ENCODE assay signal across 9 cellular contexts in genomic region chr5:52840286-52841050, GRCh38. TPM values are rescaled to one million over a fixed set of nuclear protein-coding genes. Genes with fewer than 3 reads are reported as not detected.
DNase-seq lines count a peak whose midpoint lies in the region; ATAC-seq and TF ChIP-seq lines count a peak whose summit lies in the region.
"Had no signal": no experiment of that assay in that cellular context is flagged by ENCODE, and none has a peak within 500 bp of the region (broad histone marks: within the 10 kb centered on the region; RNA-seq: fewer than 3 reads in every experiment).

No MANE protein-coding gene starts in this region.

- TF ChIP-seq CTCF in heart right ventricle (IDR thresholded peaks at IDR 0.05) (no peak), natural killer cell (IDR thresholded peaks at IDR 0.05) (no peak), WTC11 (IDR thresholded peaks at IDR 0.05) (no peak)

- H3K27me3 ChIP-seq in SJSA1 (replicated peaks) (no peaks in the 10 kb centered on the region), heart right ventricle (no peaks in the 10 kb centered on the region), rectal smooth muscle tissue (ENCODE audit: control insufficient read depth, insufficient read depth, low read length) (no peaks in the 10 kb centered on the region)

- CTCF ChIA-PET in WTC11 (lab: Charles Lee) = no interaction called here

- H3K9ac ChIP-seq in rectal smooth muscle tissue (ENCODE audit: low read length) = no peak overlapping the region

- H3K4me1 Mint-ChIP-seq in natural killer cell = no peaks in the 10 kb centered on the region
- no peaks in the 10 kb centered on the region for H3K4me1 Mint-ChIP-seq in WTC11
- H3K4me1 Mint-ChIP-seq: activated CD4-positive, alpha-beta T cell treated with anti-CD3 and anti-CD28 coated beads, Interleukin-2, amount 10 ng/mL, durations not matched to agents 24 days and 14 days had no signal

- H3K27ac ChIP-seq in SJSA1 (peak overlapping the region; percentile 22), heart right ventricle (peak overlapping the region in 9 of 10 donors; percentile 18 to 70 (median 38)), rectal smooth muscle tissue (ENCODE audit: low read depth, low read length) (peak overlapping the region; percentile 75)

- ATAC-seq in heart right ventricle = peak in 6 of 8 donors; percentile 48 to 78 (median 70)
- no peak for ATAC-seq in natural killer cell
- ATAC-seq in WTC11 = no peak
- no peak for ATAC-seq in GM21529 (IDR thresholded peaks at IDR 0.05; ENCODE audit: unreplicated experiment)

- DNase-seq in GM03348 (ENCODE audit: low spot score) (peak; percentile 42), SJSA1 (ENCODE audit: low read depth in 1 of 2, low spot score in 2 of 2) (peak in 1 of 2 experiments; percentile 51), heart right ventricle (peak in 1 of 2 donors; percentile 38), natural killer cell (no peak), WTC11 (ENCODE audit: low spot score) (no peak), NCI-H524 (lab: John Stamatoyannopoulos, UW) (no peak)
- DNase-seq: activated CD4-positive, alpha-beta T cell treated with anti-CD3 and anti-CD28 coated beads, Interleukin-2, amount 10 ng/mL, durations not matched to agents 24 days and 14 days had no signal

- no peak overlapping the region for H3K27ac Mint-ChIP-seq in natural killer cell
- H3K27ac Mint-ChIP-seq in WTC11 = no peak overlapping the region
- H3K27ac Mint-ChIP-seq: activated CD4-positive, alpha-beta T cell treated with anti-CD3 and anti-CD28 coated beads, Interleukin-2, amount 10 ng/mL, durations not matched to agents 24 days and 14 days had no signal

- H3K9me3 Mint-ChIP-seq in natural killer cell (no peaks in the 10 kb centered on the region), WTC11 (no peaks in the 10 kb centered on the region)
- H3K9me3 Mint-ChIP-seq: activated CD4-positive, alpha-beta T cell treated with anti-CD3 and anti-CD28 coated beads, Interleukin-2, amount 10 ng/mL, durations not matched to agents 24 days and 14 days had no signal

- 52 to 54% methylated on average over 8 of the region's 8 CpGs for WGBS in heart right ventricle, 2 donors

- H3K4me3 Mint-ChIP-seq in natural killer cell (no peak overlapping the region), WTC11 (no peak overlapping the region)
- H3K4me3 Mint-ChIP-seq: activated CD4-positive, alpha-beta T cell treated with anti-CD3 and anti-CD28 coated beads, Interleukin-2, amount 10 ng/mL, durations not matched to agents 24 days and 14 days had no signal

- H3K36me3 Mint-ChIP-seq in natural killer cell (no peaks in the 10 kb centered on the region), WTC11 (no peaks in the 10 kb centered on the region)

- peaks cover 61% of the 10 kb centered on the region for H3K4me1 ChIP-seq in SJSA1 (replicated peaks)
- H3K4me1 ChIP-seq in heart right ventricle = peaks cover 0 to 74% (median 18%) of the 10 kb centered on the region in 9 donors
- peaks cover 38% of the 10 kb centered on the region for H3K4me1 ChIP-seq in rectal smooth muscle tissue (ENCODE audit: control insufficient read depth, insufficient read depth, low read length)

- H3K9me3 ChIP-seq in SJSA1 (replicated peaks) = no peaks in the 10 kb centered on the region
- no peaks in the 10 kb centered on the region for H3K9me3 ChIP-seq in heart right ventricle

- H3K27me3 Mint-ChIP-seq in natural killer cell (ENCODE audit: low read depth in 2 of 2) = peaks cover 0 to 20% of the 10 kb centered on the region in 2 donors
- no peaks in the 10 kb centered on the region for H3K27me3 Mint-ChIP-seq in WTC11 (ENCODE audit: low read depth)

- POLR2A ChIA-PET in WTC11 (lab: Charles Lee) = no interaction called here

- no peaks in the 10 kb centered on the region for H3K36me3 ChIP-seq in SJSA1
- no peaks in the 10 kb centered on the region for H3K36me3 ChIP-seq in heart right ventricle
- no peaks in the 10 kb centered on the region for H3K36me3 ChIP-seq in rectal smooth muscle tissue (ENCODE audit: control insufficient read depth, insufficient read depth, low read length)

- intact Hi-C loops in heart right ventricle (cut with DNase I) (loop anchor here in 1 of 10 donors (2.0 kb wide), 1 partner anchor 40 kb away; no protein-coding TSS in a partner anchor), natural killer cell (cut with micrococcal nuclease) (no loop called here)

- H3K4me3 ChIP-seq in SJSA1 = no peak overlapping the region
- peak overlapping the region in 2 of 10 donors; percentile 3 to 18 for H3K4me3 ChIP-seq in heart right ventricle
- peak overlapping the region; percentile 14 for H3K4me3 ChIP-seq in rectal smooth muscle tissue (ENCODE audit: low read length)

TF ChIP-seq in WTC11, 78 proteins besides CTCF, POLR2A, EP300 and RAD21 (continues in another document):
- TF ChIP-seq RORB (CRISPR knock-in tag; IDR thresholded peaks at IDR 0.05) (no peak), CBFB (CRISPR knock-in tag; IDR thresholded peaks at IDR 0.05; ENCODE audit: low read depth) (no peak), USF2 (CRISPR knock-in tag; IDR thresholded peaks at IDR 0.05) (no peak), ZNF121 (CRISPR knock-in tag; IDR thresholded peaks at IDR 0.05) (no peak), STAT6 (CRISPR knock-in tag; conservative IDR thresholded peaks at IDR 0.05; ENCODE audit: low read depth) (no peak), NFE2L1 (CRISPR knock-in tag; IDR thresholded peaks at IDR 0.05) (no peak), SMAD3 (CRISPR knock-in tag; IDR thresholded peaks at IDR 0.05; ENCODE audit: borderline replicate concordance) (no peak), ZNF532 (CRISPR knock-in tag; IDR thresholded peaks at IDR 0.05; ENCODE audit: borderline replicate concordance) (no peak)

RNA-seq across cellular contexts. Expression of gene ITGA1, which starts 52.8 kb away (rescaled TPM):
- total RNA-seq in SJSA1 (2014; rRNA removed; shearing (Covaris generic)) = 27.4 and 27.5 TPM in 2 replicates
- total RNA-seq in heart right ventricle (10 to 100 TPM; 17.7 to 48.2 (median 25.4) TPM), natural killer cell (under 1 TPM; 0.45 to 0.82 (median 0.47) TPM), WTC11 (2021) (4.1 to 6.5 TPM (median 4.6 TPM) in 3 replicates)
- polyA plus RNA-seq in heart right ventricle = 10 to 100 TPM in 1 of 2 donors, 1 to 10 TPM in 1; 7.7 to 11.6 TPM

RNA-seq across cellular contexts. Expression of gene PELO, which starts 52.8 kb away (rescaled TPM):
- 12.8 and 20.9 TPM in 2 replicates for total RNA-seq in SJSA1 (2014; rRNA removed; shearing (Covaris generic))
- total RNA-seq in heart right ventricle (10 to 100 TPM; 14.7 to 28.1 (median 22.2) TPM), natural killer cell (1 to 10 TPM; 2.6 to 3.9 (median 3.7) TPM), WTC11 (2021) (13.6 to 18.7 TPM (median 17.8 TPM) in 3 replicates)
- polyA plus RNA-seq in heart right ventricle = 10 to 100 TPM in 1 of 2 donors, 1 to 10 TPM in 1; 4.7 to 15.5 TPM

Comparison
In these comparisons a context has a peak if more than half of its experiments do, and no peak if none do; other contexts are left out.
1. H3K27ac ChIP-seq: peak in every context shown above with its lines; median percentile 75 in rectal smooth muscle tissue; 38 in heart right ventricle; 22 in SJSA1.
2. ATAC-seq: peak in heart right ventricle (6 of 8); none in natural killer cell (0 of 3), WTC11 (single experiment) and GM21529 (single experiment).